Comparison of ENCODE assay signal across 23 cellular contexts in the genomic region with DNA sequence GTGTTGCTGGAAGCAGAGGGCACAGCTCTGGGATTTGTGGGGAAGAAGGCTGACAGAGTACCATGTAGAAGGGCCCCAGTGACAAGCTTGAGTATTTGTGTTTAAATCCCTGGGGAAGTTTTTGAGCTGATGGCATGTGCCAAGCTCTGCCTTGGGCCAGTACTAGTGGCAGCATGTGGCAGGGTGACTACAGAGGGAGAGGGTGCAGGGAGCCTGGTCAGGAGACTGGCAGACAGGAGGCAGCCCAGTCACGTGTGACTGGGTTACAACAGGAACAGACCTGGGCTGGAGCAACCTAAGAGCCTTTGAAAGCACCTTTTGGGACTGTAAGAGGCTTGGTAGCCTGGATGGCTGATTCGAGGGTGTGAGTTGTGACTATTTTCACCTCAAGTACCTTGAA.
"Had no signal": no experiment of that assay in that cellular context is flagged by ENCODE, and none has a peak within 500 bp of the region (broad histone marks: within the 10 kb centered on the region; RNA-seq: fewer than 3 reads in every experiment).

No MANE protein-coding gene starts in this region.

- H2AFZ ChIP-seq: neural progenitor cell, parathyroid adenoma had no signal

- H3K4me3 ChIP-seq: esophagus squamous epithelium, gastroesophageal sphincter, lung, neural progenitor cell, prostate gland, spleen, thoracic aorta had no signal

- H3K27me3 ChIP-seq: esophagus squamous epithelium, gastroesophageal sphincter, neural progenitor cell had no signal

- H3K9ac ChIP-seq: neural progenitor cell, parathyroid adenoma had no signal

- DNase-seq: cerebellar nuclear complex; effector memory CD8-positive, alpha-beta T cell; esophagus squamous epithelium; foreskin fibroblast; immature natural killer cell; mesenchymal stem cell; midbrain; occipital lobe; spleen; stimulated activated CD4-positive, alpha-beta T cell treated with anti-CD3 and anti-CD28 coated beads, Interleukin-15, amount 100 ng/mL, for 24 hours; stimulated activated CD4-positive, alpha-beta T cell treated with anti-CD3 and anti-CD28 coated beads, Interleukin-1b, Interleukin-23, amount 100 ng/mL, for 48 hours; stimulated activated CD4-positive, alpha-beta T cell treated with anti-CD3 and anti-CD28 coated beads, Interleukin-4, amount 100 ng/mL, for 4 hours; stimulated activated naive B cell treated with anti-CD40 and anti-IgM and Interleukin-4, amounts not matched to agents 10 μg/mL and 1 μg/mL and 100 μg/mL, for 72 hours; stimulated activated naive CD8-positive, alpha-beta T cell treated with anti-CD3 and anti-CD28 coated beads, Interleukin-15, amount 100 ng/mL, for 72 hours; trophoblast cell had no signal

- ATAC-seq: effector memory CD8-positive, alpha-beta T cell; gastroesophageal sphincter; natural killer cell treated with Interleukin-12 subunit alpha and Interleukin-12 subunit beta and Interleukin-15 and Interleukin-18, amount 100 ng/mL, for 72 hours; sciatic nerve; stimulated activated naive B cell treated with anti-CD40 and anti-IgM and Interleukin-4, amounts not matched to agents 10 μg/mL and 1 μg/mL and 100 μg/mL, for 72 hours; stimulated activated naive CD8-positive, alpha-beta T cell treated with anti-CD3 and anti-CD28 coated beads, Interleukin-15, amount 100 ng/mL, for 72 hours had no signal

- H3K27ac ChIP-seq: esophagus squamous epithelium, gastroesophageal sphincter, neural progenitor cell, parathyroid adenoma, prostate gland, spleen, thoracic aorta had no signal

- H3K9me3 ChIP-seq: esophagus squamous epithelium, gastroesophageal sphincter, prostate gland, spleen, thoracic aorta had no signal

- H3K36me3 ChIP-seq: esophagus squamous epithelium, gastroesophageal sphincter, neural progenitor cell, prostate gland, spleen, thoracic aorta had no signal

- H3K4me1 ChIP-seq: prostate gland had no signal

- H3K4me2 ChIP-seq: neural progenitor cell had no signal
